23 cellular contexts compared by ENCODE assay signal in the genomic region with DNA sequence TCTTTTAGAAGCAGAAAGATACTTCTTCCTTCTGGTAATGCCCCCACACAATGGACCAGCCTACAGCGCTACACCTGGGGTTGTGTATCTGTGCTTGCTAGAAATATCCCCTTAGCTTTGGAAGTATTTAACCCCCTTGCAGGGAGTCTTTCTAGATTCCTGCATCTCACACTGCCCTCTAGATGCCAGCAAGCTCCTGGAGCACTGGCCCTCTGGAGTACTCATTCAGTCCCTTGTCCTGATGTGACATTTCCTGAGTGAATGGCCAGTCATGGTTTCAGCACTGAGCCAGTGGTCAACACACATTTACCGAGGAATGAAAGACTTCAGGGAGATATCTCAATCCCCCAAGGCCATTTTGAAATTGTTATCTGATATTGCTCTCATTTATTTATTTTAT. TPM values are rescaled to one million over a fixed set of nuclear protein-coding genes. Genes with fewer than 3 reads are reported as not detected.
DNase-seq lines count a peak whose midpoint lies in the region; ATAC-seq and FAIRE-seq lines count a peak whose summit lies in the region.
"Had no signal": no experiment of that assay in that cellular context is flagged by ENCODE, and none has a peak within 500 bp of the region (broad histone marks: within the 10 kb centered on the region; RNA-seq: fewer than 3 reads in every experiment).

No MANE protein-coding gene starts in this region.

- peaks cover 0 to 2% of the 10 kb centered on the region in 2 donors for H3K27me3 ChIP-seq in small intestine (ENCODE audit: control insufficient read depth in 2 of 2, insufficient read depth in 2 of 2, low read length in 2 of 2)
- no peaks in the 10 kb centered on the region for H3K27me3 ChIP-seq in right cardiac atrium (ENCODE audit: control insufficient read depth, insufficient read depth)
- H3K27me3 ChIP-seq: breast epithelium, tibial artery had no signal

- intact Hi-C loops in right cardiac atrium (cut with DNase I): no loop called here

- WGBS in small intestine, 3 donors: 18 to 34% (median 30%) methylated on average over 2 of the region's 2 CpGs
- WGBS in right cardiac atrium: 43% methylated on average over 2 of the region's 2 CpGs

- H3K27ac ChIP-seq in small intestine (ENCODE audit: low read depth in 1 of 2, low read length in 1 of 2) (peak overlapping the region; percentile 78 to 82), right cardiac atrium (ENCODE audit: low read length) (no peak overlapping the region)
- H3K27ac ChIP-seq: 22Rv1, breast epithelium, RWPE1, tibial artery had no signal

- FAIRE-seq in small intestine (lab: Jason Lieb, UNC): no peak
- FAIRE-seq: GM18507 had no signal

- no peak for ATAC-seq in GM21526 (IDR thresholded peaks at IDR 0.05; ENCODE audit: low FRiP score, unreplicated experiment)
- ATAC-seq in right cardiac atrium: no peak
- ATAC-seq in GM18870 (IDR thresholded peaks at IDR 0.05; ENCODE audit: unreplicated experiment): no peak
- ATAC-seq: activated naive CD4-positive, alpha-beta T cell treated with anti-CD3 and anti-CD28 coated beads, Interleukin-2, amount 50 U/mL, for 72 hours had no signal

- no peaks in the 10 kb centered on the region for H3K36me3 ChIP-seq in small intestine (ENCODE audit: control insufficient read depth in 2 of 2, insufficient read depth in 2 of 2, low read length in 2 of 2)
- H3K36me3 ChIP-seq: breast epithelium, tibial artery had no signal

- H3K9me3 ChIP-seq in small intestine (ENCODE audit: control insufficient read depth, low read depth) (no peaks in the 10 kb centered on the region), right cardiac atrium (ENCODE audit: control insufficient read depth, low read length) (no peaks in the 10 kb centered on the region)
- H3K9me3 ChIP-seq: breast epithelium, tibial artery had no signal

- peak; percentile 28 for DNase-seq in DMS 273 (lab: John Stamatoyannopoulos, UW; ENCODE audit: unreplicated experiment)
- no peak for DNase-seq in DMS 273 treated with DMSO at 0.1 percent for 48 hours (lab: John Stamatoyannopoulos, UW)
- DNase-seq in SW480 (ENCODE audit: low spot score): peak; percentile 62
- DNase-seq in iPS-NIHi7 (ENCODE audit: extremely low spot score): peak; percentile 48
- DNase-seq in small intestine: peak; percentile 75
- DNase-seq in right cardiac atrium: no peak
- DNase-seq: activated CD4-positive, alpha-beta T cell treated with anti-CD3 and anti-CD28 coated beads for 4 hours; CD4-positive, alpha-beta T cell; naive B cell; NCI-H1694; stimulated activated CD4-positive, alpha-beta T cell treated with anti-CD3 and anti-CD28 coated beads, Interleukin-1b, Interleukin-23, amount 100 ng/mL, for 48 hours; T-helper 2 cell; tibial artery had no signal

- no peak overlapping the region for H3K4me3 ChIP-seq in small intestine (ENCODE audit: low read depth in 1 of 2, low read length in 2 of 2)
- H3K4me3 ChIP-seq in right cardiac atrium (ENCODE audit: low read length): no peak overlapping the region
- H3K4me3 ChIP-seq: breast epithelium, tibial artery had no signal

- H3K4me1 ChIP-seq in small intestine (ENCODE audit: control insufficient read depth in 2 of 2, insufficient read depth in 1 of 2, low read depth in 1 of 2, low read length in 1 of 2) (peaks cover 0 to 2% of the 10 kb centered on the region in 2 donors), right cardiac atrium (ENCODE audit: control insufficient read depth, insufficient read depth, low read length) (no peaks in the 10 kb centered on the region)
- H3K4me1 ChIP-seq: breast epithelium, tibial artery had no signal

RNA-seq across cellular contexts. Expression of gene RBP2, which starts 30.5 kb away (rescaled TPM):
- over 10,000 TPM in 1 of 3 donors, 1,000 to 10,000 TPM in 2; 1,676 to 12,637 (median 5,876) TPM for polyA plus RNA-seq in small intestine
- not detected for total RNA-seq in right cardiac atrium
- not detected for polyA plus RNA-seq in right cardiac atrium
- total RNA-seq: activated naive CD4-positive, alpha-beta T cell treated with anti-CD3 and anti-CD28 coated beads, Interleukin-2, amount 50 U/mL, for 72 hours; CD4-positive, alpha-beta T cell; glomerular endothelial cell; kidney epithelial cell; NCI-H460 had no signal

RNA-seq across cellular contexts. Expression of gene RBP1, which starts 32.8 kb away (rescaled TPM):
- 10 to 100 TPM; 28.9 to 53.4 (median 29.1) TPM for polyA plus RNA-seq in small intestine
- total RNA-seq in right cardiac atrium: 10 to 100 TPM; 39.3 to 60.9 (median 54.9) TPM
- 65.6 TPM for polyA plus RNA-seq in right cardiac atrium
- total RNA-seq: activated naive CD4-positive, alpha-beta T cell treated with anti-CD3 and anti-CD28 coated beads, Interleukin-2, amount 50 U/mL, for 72 hours; CD4-positive, alpha-beta T cell; NCI-H460 had no signal

Comparison
In these comparisons a context has a peak if more than half of its experiments do, and no peak if none do; other contexts are left out.
1. DNase-seq: peak in DMS 273 (single experiment), SW480 (single experiment), iPS-NIHi7 (single experiment) and small intestine (single experiment); none in DMS 273 treated with DMSO at 0.1 percent for 48 hours (single experiment) and right cardiac atrium (0 of 3).
2. RNA of gene RBP2, which starts 30.5 kb away (polyA plus RNA-seq): 1,676 to 12,637 TPM in small intestine; not detected in right cardiac atrium (single experiment); every median in the first group is over 1,000 times any median in the second.